Comparison of ENCODE assay signal across 30 cellular contexts in genomic region chr10:12438914-12439692, GRCh38.
"Had no signal": no experiment of that assay in that cellular context is flagged by ENCODE, and none has a peak within 500 bp of the region (broad histone marks: within the 10 kb centered on the region; RNA-seq: fewer than 3 reads in every experiment).

No MANE protein-coding gene starts in this region.

- H3K9me3 ChIP-seq: esophagus muscularis mucosa, left lung, right atrium auricular region, thoracic aorta, vagina had no signal

- H3K27me3 ChIP-seq: esophagus muscularis mucosa, right atrium auricular region, vagina had no signal

- H3K9me3 Mint-ChIP-seq: neural crest cell had no signal

- H3K27ac Mint-ChIP-seq: activated CD4-positive, alpha-beta memory T cell treated with anti-CD3 and anti-CD28 coated beads for 36 hours; activated CD4-positive, alpha-beta T cell treated with anti-CD3 and anti-CD28 coated beads, Interleukin-2, amount 10 ng/mL, durations not matched to agents 24 days and 14 days; activated naive CD4-positive, alpha-beta T cell treated with anti-CD3 and anti-CD28 coated beads, Interleukin-2, amount 10 ng/mL, durations not matched to agents 7 days and 5 days; activated T-helper 1 cell treated with anti-CD3 and anti-CD28 coated beads, Interleukin-12 subunit alpha, Interleukin-12 subunit beta, Interleukin-2, Interleukin-4 antibody, amounts not matched to agents 30 ng/mL and 10 ng/mL and 1 ng/mL, durations not matched to agents 14 hours and 24 hours and 36 hours; type B pancreatic cell had no signal

- H3K36me3 ChIP-seq: esophagus muscularis mucosa, heart right ventricle, left lung, lower lobe of right lung, right atrium auricular region, thoracic aorta, vagina had no signal

- H3K4me1 ChIP-seq: heart right ventricle, left lung, lower lobe of right lung, parathyroid adenoma, right atrium auricular region, vagina had no signal

- H3K36me3 Mint-ChIP-seq: type B pancreatic cell had no signal

- H3K27ac ChIP-seq: esophagus muscularis mucosa, heart right ventricle, left lung, lower lobe of right lung, parathyroid adenoma, right atrium auricular region, thoracic aorta, vagina had no signal

- H3K4me3 Mint-ChIP-seq: activated CD4-positive, alpha-beta memory T cell treated with anti-CD3 and anti-CD28 coated beads for 36 hours; activated CD4-positive, alpha-beta T cell treated with anti-CD3 and anti-CD28 coated beads, Interleukin-2, amount 10 ng/mL, durations not matched to agents 24 days and 14 days; activated naive CD4-positive, alpha-beta T cell treated with anti-CD3 and anti-CD28 coated beads, Interleukin-2, amount 10 ng/mL, durations not matched to agents 7 days and 5 days; activated T-helper 1 cell treated with anti-CD3 and anti-CD28 coated beads, Interleukin-12 subunit alpha, Interleukin-12 subunit beta, Interleukin-2, Interleukin-4 antibody, amounts not matched to agents 30 ng/mL and 10 ng/mL and 1 ng/mL, durations not matched to agents 14 hours and 24 hours and 36 hours; neural crest cell; type B pancreatic cell had no signal

- H3K4me3 ChIP-seq: esophagus muscularis mucosa, heart right ventricle, left lung, lower lobe of right lung, right atrium auricular region, thoracic aorta, vagina had no signal

- H3K4me1 Mint-ChIP-seq: activated naive CD4-positive, alpha-beta T cell treated with anti-CD3 and anti-CD28 coated beads, Interleukin-2, amount 10 ng/mL, durations not matched to agents 7 days and 5 days; neural crest cell had no signal

- ATAC-seq: heart right ventricle; left lung; lower lobe of right lung; stimulated activated naive CD8-positive, alpha-beta T cell treated with anti-CD3 and anti-CD28 coated beads, Interleukin-15, Interleukin-2, amounts not matched to agents 100 U/mL and 50 U/mL, for 24 hours had no signal

- DNase-seq: activated CD4-positive, alpha-beta T cell treated with anti-CD3 and anti-CD28 coated beads, Interleukin-2, amount 10 ng/mL, durations not matched to agents 24 days and 14 days; activated CD4-positive, CD25-positive, alpha-beta regulatory T cell treated with anti-CD3 and anti-CD28 coated beads, Interleukin-2, amount 50 U/mL, for 72 hours; activated CD8-positive, alpha-beta memory T cell treated with anti-CD3 and anti-CD28 coated beads, Interleukin-2, amount 50 U/mL, for 4 hours; activated gamma-delta T cell; activated naive CD4-positive, alpha-beta T cell treated with anti-CD3 and anti-CD28 coated beads, Interleukin-2, amount 10 ng/mL, durations not matched to agents 7 days and 5 days; activated T-cell treated with anti-CD3 and anti-CD28 coated beads, Interleukin-2, amount 50 U/mL, for 1 hour; amniotic stem cell; central memory CD4-positive, alpha-beta T cell; dermis blood vessel endothelial cell; effector CD4-positive, alpha-beta T cell; foreskin melanocyte; heart right ventricle; left lung; lower lobe of right lung; mesendoderm; naive B cell; nucleus accumbens; stimulated activated CD4-positive, alpha-beta T cell treated with anti-CD3 and anti-CD28 coated beads, Interleukin-2, amount 100 ng/mL, for 24 hours; stimulated activated naive CD8-positive, alpha-beta T cell treated with anti-CD3 and anti-CD28 coated beads, Interleukin-15, Interleukin-2, amounts not matched to agents 100 U/mL and 50 U/mL, for 24 hours; T-helper 1 cell; T1000 had no signal

- H3K27me3 Mint-ChIP-seq: activated CD4-positive, alpha-beta memory T cell treated with anti-CD3 and anti-CD28 coated beads for 36 hours; naive B cell; type B pancreatic cell had no signal
